ENCODE assay signal across 1 cellular context in the genomic region with DNA sequence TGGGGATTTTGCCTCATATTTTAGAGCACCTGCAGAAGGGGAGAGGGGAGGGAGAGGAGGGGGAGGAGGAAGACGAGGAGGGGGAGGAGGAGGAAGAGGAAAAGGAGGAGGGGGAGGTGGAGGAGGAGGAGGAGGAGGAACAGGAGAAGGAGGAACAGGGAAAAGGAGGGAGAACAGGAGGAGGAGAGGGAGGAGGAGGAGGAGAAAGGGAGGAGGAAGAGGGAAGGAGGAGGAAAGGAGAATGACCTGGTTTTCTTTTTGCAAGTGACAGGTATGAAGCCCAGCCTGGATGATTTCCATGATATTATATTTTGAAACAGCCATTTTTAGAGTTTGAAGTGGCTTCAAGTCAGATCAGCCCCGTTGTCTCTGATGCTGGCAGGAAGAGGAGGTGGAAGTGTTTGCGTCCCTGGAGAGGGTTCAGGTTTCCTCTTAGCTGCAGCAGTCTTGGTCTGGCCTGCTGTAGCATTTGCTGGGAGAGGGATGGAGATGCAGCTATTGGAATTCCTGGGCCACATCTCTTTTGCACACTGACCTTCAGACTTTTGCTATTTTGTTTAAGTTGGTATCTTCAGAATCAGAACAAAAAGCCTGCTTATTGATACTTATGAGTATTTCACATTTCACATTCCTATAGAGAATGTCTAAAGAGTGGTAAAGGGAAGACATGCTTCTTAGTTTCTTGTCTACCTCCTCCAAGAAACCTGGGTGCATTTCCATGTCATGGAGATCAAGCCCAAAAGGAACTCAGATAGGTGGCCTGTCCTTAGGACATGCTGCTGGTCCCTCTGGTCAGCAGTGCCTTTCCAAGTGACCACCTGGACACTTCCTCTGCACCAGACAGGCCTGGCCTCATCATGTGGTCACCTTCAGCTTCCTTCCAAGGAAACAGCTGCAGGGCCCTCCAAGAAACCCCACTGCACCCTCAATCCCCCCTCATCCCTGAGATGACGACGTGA.
TF ChIP-seq lines count a peak whose summit lies in the region.

No MANE protein-coding gene starts in this region.

TF ChIP-seq in K562, 482 proteins besides CTCF, POLR2A, EP300 and RAD21 (continued from another document):
- peak; percentile 88 for TF ChIP-seq CBX5 (IDR thresholded peaks at IDR 0.05; ENCODE audit: borderline replicate concordance, low read depth)
- 0 out of 2 replicates have a peak, but pooled peaks have one; percentile 7 for TF ChIP-seq ARID1B (IDR thresholded peaks at IDR 0.05)
- TF ChIP-seq SAFB (IDR thresholded peaks at IDR 0.05; ENCODE audit: borderline replicate concordance, low read depth, low read length): no peak
- no peak for TF ChIP-seq SRSF9 (IDR thresholded peaks at IDR 0.05; ENCODE audit: borderline replicate concordance, low read depth, low read length)
- TF ChIP-seq, protein P1, sequence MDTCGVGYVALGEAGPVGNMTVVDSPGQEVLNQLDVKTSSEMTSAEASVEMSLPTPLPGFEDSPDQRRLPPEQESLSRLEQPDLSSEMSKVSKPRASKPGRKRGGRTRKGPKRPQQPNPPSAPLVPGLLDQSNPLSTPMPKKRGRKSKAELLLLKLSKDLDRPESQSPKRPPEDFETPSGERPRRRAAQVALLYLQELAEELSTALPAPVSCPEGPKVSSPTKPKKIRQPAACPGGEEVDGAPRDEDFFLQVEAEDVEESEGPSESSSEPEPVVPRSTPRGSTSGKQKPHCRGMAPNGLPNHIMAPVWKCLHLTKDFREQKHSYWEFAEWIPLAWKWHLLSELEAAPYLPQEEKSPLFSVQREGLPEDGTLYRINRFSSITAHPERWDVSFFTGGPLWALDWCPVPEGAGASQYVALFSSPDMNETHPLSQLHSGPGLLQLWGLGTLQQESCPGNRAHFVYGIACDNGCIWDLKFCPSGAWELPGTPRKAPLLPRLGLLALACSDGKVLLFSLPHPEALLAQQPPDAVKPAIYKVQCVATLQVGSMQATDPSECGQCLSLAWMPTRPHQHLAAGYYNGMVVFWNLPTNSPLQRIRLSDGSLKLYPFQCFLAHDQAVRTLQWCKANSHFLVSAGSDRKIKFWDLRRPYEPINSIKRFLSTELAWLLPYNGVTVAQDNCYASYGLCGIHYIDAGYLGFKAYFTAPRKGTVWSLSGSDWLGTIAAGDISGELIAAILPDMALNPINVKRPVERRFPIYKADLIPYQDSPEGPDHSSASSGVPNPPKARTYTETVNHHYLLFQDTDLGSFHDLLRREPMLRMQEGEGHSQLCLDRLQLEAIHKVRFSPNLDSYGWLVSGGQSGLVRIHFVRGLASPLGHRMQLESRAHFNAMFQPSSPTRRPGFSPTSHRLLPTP (IDR thresholded peaks at IDR 0.05; ENCODE audit: borderline replicate concordance, extremely low read depth, insufficient read length): no peak
- 0 out of 2 replicates have a peak, but pooled peaks have one; percentile 10 for TF ChIP-seq EGR1 (conservative IDR thresholded peaks at IDR 0.05)
